Comparison of ENCODE assay signal across 18 cellular contexts in genomic region chr15:101191242-101191641, GRCh38.
DNase-seq lines count a peak whose midpoint lies in the region; ATAC-seq and TF ChIP-seq lines count a peak whose summit lies in the region.
"Had no signal": no experiment of that assay in that cellular context is flagged by ENCODE, and none has a peak within 500 bp of the region (broad histone marks: within the 10 kb centered on the region; RNA-seq: fewer than 3 reads in every experiment).

No MANE protein-coding gene starts in this region.

- H3K27me3 ChIP-seq in ACC112 (ENCODE audit: insufficient read depth, low read length) (no peaks in the 10 kb centered on the region), neutrophil (no peaks in the 10 kb centered on the region), endodermal cell (ENCODE audit: control insufficient read depth, insufficient read depth, low read length, poor library complexity, severe bottlenecking) (no peaks in the 10 kb centered on the region)
- H3K27me3 ChIP-seq: tibial nerve had no signal

- 90 to 93% methylated on average over 1 to 3 of the region's 3 CpGs for WGBS in endodermal cell (ENCODE audit: insufficient coverage in 1 of 2, insufficient read length in 1 of 2), 2 experiments

- intact Hi-C loops in CD14-positive monocyte (cut with micrococcal nuclease) = loop anchor here (5.0 kb wide), 2 partner anchors 51 to 61 kb away; partner anchors contain the start of gene CHSY1 (in 1 of the 2)
- intact Hi-C loops in activated T-helper 2 cell treated with anti-CD3 and anti-CD28 coated beads, Interferon-gamma antibody, Interleukin-2, Interleukin-4, amounts not matched to agents 10 μg/mL and 5 μg/mL and 100 μg/mL, durations not matched to agents 14 hours and 24 hours and 36 hours (cut with micrococcal nuclease) = no loop called here

- H3K36me3 Mint-ChIP-seq in CD14-positive monocyte (peaks cover 6 to 21% of the 10 kb centered on the region in 2 donors), endodermal cell (ENCODE audit: low read depth) (peaks cover 2% of the 10 kb centered on the region)
- H3K36me3 Mint-ChIP-seq in activated T-helper 2 cell treated with anti-CD3 and anti-CD28 coated beads, Interferon-gamma antibody, Interleukin-2, Interleukin-4, amounts not matched to agents 10 μg/mL and 5 μg/mL and 100 μg/mL, durations not matched to agents 14 hours and 24 hours and 36 hours (ENCODE audit: low read depth) = peaks cover 59% of the 10 kb centered on the region
- H3K36me3 Mint-ChIP-seq in T-helper 2 cell treated with Interferon-gamma antibody and Interleukin-4, amounts not matched to agents 5 μg/mL and 100 μg/mL, for 36 hours (ENCODE audit: low read depth) = peaks cover 16% of the 10 kb centered on the region

- H3K36me3 ChIP-seq in ACC112 (ENCODE audit: insufficient read depth, low read length) = no peaks in the 10 kb centered on the region
- no peaks in the 10 kb centered on the region for H3K36me3 ChIP-seq in neutrophil
- no peaks in the 10 kb centered on the region for H3K36me3 ChIP-seq in endodermal cell (ENCODE audit: control insufficient read depth, insufficient read depth, low read length)
- H3K36me3 ChIP-seq: tibial nerve had no signal

- H3K27me3 Mint-ChIP-seq in CD14-positive monocyte (ENCODE audit: low read depth in 3 of 3) (no peaks in the 10 kb centered on the region), endodermal cell (ENCODE audit: insufficient read depth) (peaks cover 3% of the 10 kb centered on the region)
- no peaks in the 10 kb centered on the region for H3K27me3 Mint-ChIP-seq in activated T-helper 2 cell treated with anti-CD3 and anti-CD28 coated beads, Interferon-gamma antibody, Interleukin-2, Interleukin-4, amounts not matched to agents 10 μg/mL and 5 μg/mL and 100 μg/mL, durations not matched to agents 14 hours and 24 hours and 36 hours (ENCODE audit: low read depth)
- H3K27me3 Mint-ChIP-seq in T-helper 2 cell treated with Interferon-gamma antibody and Interleukin-4, amounts not matched to agents 5 μg/mL and 100 μg/mL, for 36 hours (ENCODE audit: low read depth) = no peaks in the 10 kb centered on the region
- H3K27me3 Mint-ChIP-seq: activated CD4-positive, alpha-beta T cell treated with anti-CD3 and anti-CD28 coated beads, Interleukin-2, amount 10 ng/mL, durations not matched to agents 7 days and 5 days; stimulated activated memory B cell treated with anti-CD40 and anti-IgM and Interleukin-4, amounts not matched to agents 10 μg/mL and 1 μg/mL and 100 μg/mL, for 72 hours had no signal

- no peaks in the 10 kb centered on the region for H3K9me3 Mint-ChIP-seq in CD14-positive monocyte
- H3K9me3 Mint-ChIP-seq in activated T-helper 2 cell treated with anti-CD3 and anti-CD28 coated beads, Interferon-gamma antibody, Interleukin-2, Interleukin-4, amounts not matched to agents 10 μg/mL and 5 μg/mL and 100 μg/mL, durations not matched to agents 14 hours and 24 hours and 36 hours = no peaks in the 10 kb centered on the region
- no peaks in the 10 kb centered on the region for H3K9me3 Mint-ChIP-seq in T-helper 2 cell treated with Interferon-gamma antibody and Interleukin-4, amounts not matched to agents 5 μg/mL and 100 μg/mL, for 36 hours
- H3K9me3 Mint-ChIP-seq in endodermal cell = no peaks in the 10 kb centered on the region
- H3K9me3 Mint-ChIP-seq: activated CD4-positive, alpha-beta T cell treated with anti-CD3 and anti-CD28 coated beads, Interleukin-2, amount 10 ng/mL, durations not matched to agents 7 days and 5 days; stimulated activated memory B cell treated with anti-CD40 and anti-IgM and Interleukin-4, amounts not matched to agents 10 μg/mL and 1 μg/mL and 100 μg/mL, for 72 hours had no signal

- peak overlapping the region; percentile 96 for H3K27ac ChIP-seq in ACC112 (ENCODE audit: low read depth, low read length)
- peak overlapping the region; percentile 79 for H3K27ac ChIP-seq in neutrophil
- H3K27ac ChIP-seq in endodermal cell (ENCODE audit: low read depth, low read length) = no peak overlapping the region

- H3K27ac Mint-ChIP-seq in CD14-positive monocyte (peak overlapping the region in 5 of 7 donors; percentile 27 to 80 (median 47)), endodermal cell (no peak overlapping the region)
- peak overlapping the region; percentile 9 for H3K27ac Mint-ChIP-seq in activated T-helper 2 cell treated with anti-CD3 and anti-CD28 coated beads, Interferon-gamma antibody, Interleukin-2, Interleukin-4, amounts not matched to agents 10 μg/mL and 5 μg/mL and 100 μg/mL, durations not matched to agents 14 hours and 24 hours and 36 hours
- H3K27ac Mint-ChIP-seq in T-helper 2 cell treated with Interferon-gamma antibody and Interleukin-4, amounts not matched to agents 5 μg/mL and 100 μg/mL, for 36 hours = no peak overlapping the region
- H3K27ac Mint-ChIP-seq: activated CD4-positive, alpha-beta T cell treated with anti-CD3 and anti-CD28 coated beads, Interleukin-2, amount 10 ng/mL, durations not matched to agents 7 days and 5 days; stimulated activated memory B cell treated with anti-CD40 and anti-IgM and Interleukin-4, amounts not matched to agents 10 μg/mL and 1 μg/mL and 100 μg/mL, for 72 hours had no signal

- H3K79me2 ChIP-seq in ACC112 (ENCODE audit: control insufficient read depth, insufficient read depth, low read length, unreplicated experiment) = peaks cover 96% of the 10 kb centered on the region

- H3K4me3 Mint-ChIP-seq in CD14-positive monocyte (no peak overlapping the region), endodermal cell (no peak overlapping the region)
- no peak overlapping the region for H3K4me3 Mint-ChIP-seq in activated T-helper 2 cell treated with anti-CD3 and anti-CD28 coated beads, Interferon-gamma antibody, Interleukin-2, Interleukin-4, amounts not matched to agents 10 μg/mL and 5 μg/mL and 100 μg/mL, durations not matched to agents 14 hours and 24 hours and 36 hours (ENCODE audit: low read depth)
- no peak overlapping the region for H3K4me3 Mint-ChIP-seq in T-helper 2 cell treated with Interferon-gamma antibody and Interleukin-4, amounts not matched to agents 5 μg/mL and 100 μg/mL, for 36 hours
- H3K4me3 Mint-ChIP-seq: activated CD4-positive, alpha-beta T cell treated with anti-CD3 and anti-CD28 coated beads, Interleukin-2, amount 10 ng/mL, durations not matched to agents 7 days and 5 days; stimulated activated memory B cell treated with anti-CD40 and anti-IgM and Interleukin-4, amounts not matched to agents 10 μg/mL and 1 μg/mL and 100 μg/mL, for 72 hours had no signal

- no peak overlapping the region for H2AFZ ChIP-seq in ACC112 (ENCODE audit: low read length, unreplicated experiment)

- H3K9me3 ChIP-seq in neutrophil = no peaks in the 10 kb centered on the region
- H3K9me3 ChIP-seq in endodermal cell (ENCODE audit: control insufficient read depth, low read length) = no peaks in the 10 kb centered on the region
- H3K9me3 ChIP-seq: tibial nerve had no signal

- no peak for ATAC-seq in GM18907 (IDR thresholded peaks at IDR 0.05; ENCODE audit: unreplicated experiment)
- ATAC-seq: left lobe of liver; stimulated activated memory B cell treated with anti-CD40 and anti-IgM and Interleukin-4, amounts not matched to agents 10 μg/mL and 1 μg/mL and 100 μg/mL, for 72 hours had no signal

- H3K4me1 Mint-ChIP-seq in CD14-positive monocyte = peaks cover 72% of the 10 kb centered on the region
- peaks cover 88% of the 10 kb centered on the region for H3K4me1 Mint-ChIP-seq in activated T-helper 2 cell treated with anti-CD3 and anti-CD28 coated beads, Interferon-gamma antibody, Interleukin-2, Interleukin-4, amounts not matched to agents 10 μg/mL and 5 μg/mL and 100 μg/mL, durations not matched to agents 14 hours and 24 hours and 36 hours (ENCODE audit: low read depth)
- peaks cover 77% of the 10 kb centered on the region for H3K4me1 Mint-ChIP-seq in T-helper 2 cell treated with Interferon-gamma antibody and Interleukin-4, amounts not matched to agents 5 μg/mL and 100 μg/mL, for 36 hours (ENCODE audit: low read depth)
- H3K4me1 Mint-ChIP-seq in endodermal cell = peaks cover 46% of the 10 kb centered on the region

- H3K9ac ChIP-seq in endodermal cell (ENCODE audit: extremely low read depth, low read length, poor library complexity, severe bottlenecking) = no peak overlapping the region

- peaks cover 81% of the 10 kb centered on the region for H3K4me1 ChIP-seq in ACC112 (ENCODE audit: control insufficient read depth, insufficient read depth, low read length, unreplicated experiment)
- peaks cover 67 to 68% of the 10 kb centered on the region in 2 experiments for H3K4me1 ChIP-seq in neutrophil (ENCODE audit: control insufficient read depth in 1 of 2, insufficient read depth in 1 of 2, low read depth in 1 of 2, low read length in 1 of 2)
- peaks cover 11% of the 10 kb centered on the region for H3K4me1 ChIP-seq in endodermal cell (ENCODE audit: control insufficient read depth, insufficient read depth, low read length)

- DNase-seq in CD14-positive monocyte (ENCODE audit: low spot score) (no peak), endodermal cell (no peak)
- DNase-seq in activated T-helper 2 cell treated with anti-CD3 and anti-CD28 coated beads, Interferon-gamma antibody, Interleukin-2, Interleukin-4, amounts not matched to agents 10 μg/mL and 5 μg/mL and 100 μg/mL, durations not matched to agents 14 hours and 24 hours and 36 hours (ENCODE audit: low spot score) = no peak
- no peak for DNase-seq in T-helper 2 cell treated with Interferon-gamma antibody and Interleukin-4, amounts not matched to agents 5 μg/mL and 100 μg/mL, for 36 hours (ENCODE audit: low spot score)
- DNase-seq: activated CD4-positive, alpha-beta T cell treated with anti-CD3 and anti-CD28 coated beads, Interleukin-2, amount 10 ng/mL, durations not matched to agents 7 days and 5 days; activated CD8-positive, alpha-beta memory T cell treated with anti-CD3 and anti-CD28 coated beads, Interleukin-2, amount 50 U/mL, for 4 hours; AML-193; dermis blood vessel endothelial cell; KBM-7; NCI-H187 treated with DMSO at 0.1 percent for 48 hours; NCI-H345; T1000 had no signal

- H3K4me3 ChIP-seq in ACC112 (ENCODE audit: low read depth, low read length) = no peak overlapping the region
- no peak overlapping the region for H3K4me3 ChIP-seq in neutrophil (ENCODE audit: low read depth in 1 of 2, low read length in 1 of 2)
- H3K4me3 ChIP-seq in endodermal cell (ENCODE audit: low read length) = no peak overlapping the region
- H3K4me3 ChIP-seq: tibial nerve had no signal

- TF ChIP-seq CTCF in CD14-positive monocyte (IDR thresholded peaks at IDR 0.05) = no peak
- no peak for TF ChIP-seq CTCF in neutrophil (IDR thresholded peaks at IDR 0.05)
- TF ChIP-seq CTCF in endodermal cell (conservative IDR thresholded peaks at IDR 0.05) = no peak

Comparison
In these comparisons a context has a peak if more than half of its experiments do, and no peak if none do; other contexts are left out.
1. H3K27ac Mint-ChIP-seq: peak in CD14-positive monocyte (5 of 7) and activated T-helper 2 cell treated with anti-CD3 and anti-CD28 coated beads, Interferon-gamma antibody, Interleukin-2, Interleukin-4, amounts not matched to agents 10 μg/mL and 5 μg/mL and 100 μg/mL, durations not matched to agents 14 hours and 24 hours and 36 hours (single experiment); none in T-helper 2 cell treated with Interferon-gamma antibody and Interleukin-4, amounts not matched to agents 5 μg/mL and 100 μg/mL, for 36 hours (single experiment) and endodermal cell (single experiment).